In genomic region chr10:96743988-96744585, GRCh38 we compare ENCODE assay signal across 8 cellular contexts. TPM values are rescaled to one million over a fixed set of nuclear protein-coding genes. Genes with fewer than 3 reads are reported as not detected.
DNase-seq lines count a peak whose midpoint lies in the region; ATAC-seq, FAIRE-seq and TF ChIP-seq lines count a peak whose summit lies in the region.

No MANE protein-coding gene starts in this region.

- no peak overlapping the region for H3K27ac Mint-ChIP-seq in mesothelial cell of epicardium

- no peak for TF ChIP-seq POLR2A in A549 (IDR thresholded peaks at IDR 0.05; ENCODE audit: low read length)
- no peak for TF ChIP-seq POLR2A in GM12891 (IDR thresholded peaks at IDR 0.05; ENCODE audit: low read depth, low read length)

- H3K4me3 Mint-ChIP-seq in mesothelial cell of epicardium, result no peak overlapping the region

- H3K4me2 ChIP-seq in A549 (no peak overlapping the region), SK-N-SH (no peak overlapping the region)

- CTCF ChIA-PET in A549 (lab: Yijun Ruan, JAX), result interaction anchor here (0.6 to 2.2 kb wide), 5 partner anchors 72 to 349 kb away, joined by 3 to 6 read pairs (median 3); no protein-coding TSS in a partner anchor
- CTCF ChIA-PET in SK-N-SH (lab: Yijun Ruan, JAX), result interaction anchor here (0.6 to 1.7 kb wide), 7 partner anchors 60 to 576 kb away, joined by 3 to 15 read pairs (median 4); no protein-coding TSS in a partner anchor

- TF ChIP-seq EP300 in A549 (IDR thresholded peaks at IDR 0.05) (no peak), SK-N-SH (IDR thresholded peaks at IDR 0.05; ENCODE audit: borderline replicate concordance in 1 of 2, low read depth in 1 of 2, low read length in 1 of 2) (no peak)

- no peaks in the 10 kb centered on the region for H3F3A ChIP-seq in SK-N-SH (replicated peaks; ENCODE audit: insufficient read depth)

- no peaks in the 10 kb centered on the region for H3K36me3 ChIP-seq in SK-N-SH (replicated peaks in 1 of 2; ENCODE audit: control insufficient read depth in 1 of 2, insufficient read depth in 2 of 2, low read length in 1 of 2)

- TF ChIP-seq CTCF in A549 (IDR thresholded peaks at IDR 0.05) (peak; percentile 27; the same call in 2 of the 3 replicates), SK-N-SH (IDR thresholded peaks at IDR 0.05) (peak; percentile 46), mesothelial cell of epicardium (IDR thresholded peaks at IDR 0.05; ENCODE audit: unreplicated experiment) (no peak)

- no peak overlapping the region for H3K4me3 ChIP-seq in A549
- H3K4me3 ChIP-seq in SK-N-SH (ENCODE audit: low read depth in 2 of 2, low read length in 1 of 2), result no peak overlapping the region

- H3K27ac ChIP-seq in A549, result no peak overlapping the region
- H3K27ac ChIP-seq in SK-N-SH (ENCODE audit: low read depth in 2 of 2, low read length in 1 of 2), result no peak overlapping the region

- H3K36me3 Mint-ChIP-seq in mesothelial cell of epicardium, result no peaks in the 10 kb centered on the region

- H3K4me1 ChIP-seq in A549, result no peaks in the 10 kb centered on the region
- H3K4me1 ChIP-seq in SK-N-SH (ENCODE audit: control insufficient read depth in 1 of 2, insufficient read depth in 2 of 2, low read depth in 1 of 2, low read length in 1 of 2), result no peaks in the 10 kb centered on the region

- ATAC-seq in A549, result peak; percentile 59 to 72; a peak in 5 of 6 replicates
- ATAC-seq in left ventricle myocardium superior, result peak; percentile 44
- ATAC-seq in GM21737 (IDR thresholded peaks at IDR 0.05; ENCODE audit: unreplicated experiment), result no peak
- no peak for ATAC-seq in GM18868 (IDR thresholded peaks at IDR 0.05; ENCODE audit: unreplicated experiment)

- peak; percentile 42 to 47 for TF ChIP-seq RAD21 in A549 (conservative IDR thresholded peaks at IDR 0.05 in 1 of 2, IDR thresholded peaks at IDR 0.05 in 1 of 2)
- peak; percentile 60 for TF ChIP-seq RAD21 in SK-N-SH (IDR thresholded peaks at IDR 0.05; ENCODE audit: low read length)

- H4K20me1 ChIP-seq in SK-N-SH (ENCODE audit: insufficient read depth), result no peaks in the 10 kb centered on the region

- H3K27me3 Mint-ChIP-seq in mesothelial cell of epicardium (ENCODE audit: low read depth), result peaks cover 6% of the 10 kb centered on the region

- H3K9ac ChIP-seq in SK-N-SH, result no peak overlapping the region

- DNase-seq in A549 (ENCODE audit: low read depth in 1 of 2, low spot score in 1 of 2) (no peak), GM12891 (ENCODE audit: insufficient read length, low spot score) (no peak), SK-N-SH (peak; percentile 33), left ventricle myocardium superior (no peak), NCI-H1105 treated with DMSO at 0.1 percent for 48 hours (lab: John Stamatoyannopoulos, UW) (no peak), mesothelial cell of epicardium (ENCODE audit: low spot score in 2 of 2, unreplicated experiment in 2 of 2) (no peak)

- H3K79me2 ChIP-seq in SK-N-SH (ENCODE audit: insufficient read depth), result no peaks in the 10 kb centered on the region

- no peaks in the 10 kb centered on the region for H3K27me3 ChIP-seq in SK-N-SH (ENCODE audit: insufficient read depth)

- POLR2A ChIA-PET in A549 (lab: Yijun Ruan, JAX) (no interaction called here), SK-N-SH (lab: Yijun Ruan, JAX) (no interaction called here)

- no peaks in the 10 kb centered on the region for H3K9me3 Mint-ChIP-seq in mesothelial cell of epicardium

- no peak overlapping the region for H2AFZ ChIP-seq in SK-N-SH (ENCODE audit: low read depth)

- no peak for FAIRE-seq in A549 (lab: Jason Lieb, UNC)
- FAIRE-seq in GM12891 (lab: Jason Lieb, UNC), result peak; percentile 95

- WGBS in A549 (ENCODE audit: missing lambda C conversion rate), result 69% methylated on average over 7 of the region's 7 CpGs
- WGBS in SK-N-SH (ENCODE audit: low lambda C conversion rate), result 71% methylated on average over 7 of the region's 7 CpGs

- H3K9me3 ChIP-seq in A549 (no peaks in the 10 kb centered on the region), SK-N-SH (no peaks in the 10 kb centered on the region)

- intact Hi-C loops in left ventricle myocardium superior (cut with micrococcal nuclease), result no loop called here

- H3K9me2 ChIP-seq in SK-N-SH, result no peaks in the 10 kb centered on the region

- no peaks in the 10 kb centered on the region for H3K4me1 Mint-ChIP-seq in mesothelial cell of epicardium

TF ChIP-seq in A549, 52 proteins besides CTCF, POLR2A, EP300 and RAD21 (continues in another document):
- TF ChIP-seq PBX3 (IDR thresholded peaks at IDR 0.05), result no peak
- no peak for TF ChIP-seq BCL3 (IDR thresholded peaks at IDR 0.05)

TF ChIP-seq in GM12891, 5 proteins besides CTCF, POLR2A, EP300 and RAD21:
- TF ChIP-seq PAX5 (IDR thresholded peaks at IDR 0.05; ENCODE audit: insufficient read depth, low read length, severe bottlenecking) (no peak), TAF1 (IDR thresholded peaks at IDR 0.05; ENCODE audit: low read depth, low read length) (no peak), POLR2AphosphoS5 (IDR thresholded peaks at IDR 0.05; ENCODE audit: low read depth, low read length) (no peak), POU2F2 (IDR thresholded peaks at IDR 0.05; ENCODE audit: low read depth, low read length) (no peak), SPI1 (IDR thresholded peaks at IDR 0.05; ENCODE audit: low read depth, low read length) (no peak; the same call in 1 of the 2 replicates)
TF ChIP-seq in GM12891: peak in this region for 0.

TF ChIP-seq in SK-N-SH, 30 proteins besides CTCF, POLR2A, EP300 and RAD21:
- TF ChIP-seq FOXM1 (IDR thresholded peaks at IDR 0.05; ENCODE audit: low read depth), result no peak
- no peak for TF ChIP-seq ZBTB33 (IDR thresholded peaks at IDR 0.05; ENCODE audit: borderline replicate concordance, low read depth)
- peak; percentile 32 for TF ChIP-seq SMC3 (IDR thresholded peaks at IDR 0.05; ENCODE audit: low read depth, low read length)
- TF ChIP-seq RCOR1 (IDR thresholded peaks at IDR 0.05; ENCODE audit: low read length), result no peak

RNA-seq across cellular contexts. Expression of gene PIK3AP1, which starts 23.8 kb away (rescaled TPM):
- 3.0 and 3.2 TPM in 2 replicates for polyA plus RNA-seq in A549 (2011; rRNA removed)
- 0.50 and 0.60 TPM in 2 replicates for polyA plus RNA-seq in A549 (2012; cell fraction: cytosol; rRNA removed)
- 0.36 and 0.51 TPM in 2 replicates for polyA plus RNA-seq in A549 (2012; cell fraction: nucleus; rRNA removed)
- polyA plus RNA-seq in A549 (2017; fragmentation: RNase III; extraction: RNeasy Plus Mini Kit Qiagen cat#74134 plus additional on column Dnase treatment), result 1.1 to 1.9 TPM (median 1.6 TPM) in 3 replicates
- 3.2 and 6.5 TPM in 2 replicates for polyA minus RNA-seq in A549 (2011; rRNA and poly(A)+ RNA removed)
- 73.5 TPM for polyA plus RNA-seq in GM12891 (2012; ENCODE audit: low read depth, missing spikeins)
- polyA plus RNA-seq in SK-N-SH (2012; rRNA removed), result 0.07 and 0.08 TPM in 2 replicates
- 0.06 and 0.17 TPM in 2 replicates for polyA plus RNA-seq in SK-N-SH (2012; cell fraction: cytosol; rRNA removed)
- polyA plus RNA-seq in SK-N-SH (2012; cell fraction: nucleus; rRNA removed), result 0.02 TPM in 2 replicates
- total RNA-seq in left ventricle myocardium superior, result 7.5 TPM
- total RNA-seq in mesothelial cell of epicardium, result 0.16 to 0.36 TPM (median 0.25 TPM) in 3 replicates

Comparison
In these comparisons a context has a peak if more than half of its experiments do, and no peak if none do; other contexts are left out.
1. ATAC-seq: peak in A549 (2 of 2) and left ventricle myocardium superior (single experiment); none in GM21737 (single experiment) and GM18868 (single experiment).
2. Of the 12 proteins assayed by ChIP-seq in both A549 and SK-N-SH: peak only in A549: none; only in SK-N-SH: none; in both: CTCF, RAD21 and SMC3; in neither: 8; mixed calls (peak in some experiments, not most) for 1.